In genomic region chr18:63150326-63150725, GRCh38 we compare ENCODE assay signal across 23 cellular contexts.
DNase-seq lines count a peak whose midpoint lies in the region; ATAC-seq, FAIRE-seq and TF ChIP-seq lines count a peak whose summit lies in the region.
"Had no signal": no experiment of that assay in that cellular context is flagged by ENCODE, and none has a peak within 500 bp of the region (broad histone marks: within the 10 kb centered on the region; RNA-seq: fewer than 3 reads in every experiment).

No MANE protein-coding gene starts in this region.

- no peak for DNase-seq in activated T-cell treated with anti-CD3 and anti-CD28 coated beads, Interleukin-2, amount 50 U/mL, for 72 hours
- DNase-seq in activated T-cell treated with anti-CD3 and anti-CD28 coated beads for 4 hours (no peak), small intestine (no peak), DMS 273 treated with DMSO at 0.1 percent for 48 hours (lab: John Stamatoyannopoulos, UW) (no peak)
- DNase-seq in activated naive CD8-positive, alpha-beta T cell treated with anti-CD3 and anti-CD28 coated beads for 36 hours, result no peak
- DNase-seq in CD8-positive, alpha-beta T cell, result no peak
- DNase-seq: ACHN; activated CD4-positive, CD25-positive, alpha-beta regulatory T cell; amygdala; C1 segment of cervical spinal cord; GDM1; HCEC 1CT; lower lobe of right lung; NCI-H1694; stimulated activated CD4-positive, alpha-beta T cell treated with anti-CD3 and anti-CD28 coated beads, Interleukin-2, amount 100 ng/mL, for 48 hours; stimulated activated naive CD8-positive, alpha-beta T cell treated with anti-CD3 and anti-CD28 coated beads, Interleukin-15, Interleukin-2, amounts not matched to agents 100 U/mL and 50 U/mL, for 24 hours; T1000; trophoblast cell had no signal

- H3K4me3 ChIP-seq in HEK293 (ENCODE audit: low read depth, low read length) (no peak overlapping the region), subcutaneous abdominal adipose tissue (ENCODE audit: low read depth in 1 of 5, low read length in 5 of 5) (no peak overlapping the region), small intestine (ENCODE audit: low read depth in 1 of 2, low read length in 2 of 2) (no peak overlapping the region)
- H3K4me3 ChIP-seq in CD8-positive, alpha-beta T cell (ENCODE audit: low read depth, low read length), result no peak overlapping the region
- H3K4me3 ChIP-seq: K562, lower lobe of right lung, smooth muscle cell had no signal

- H3K9ac ChIP-seq in subcutaneous abdominal adipose tissue (ENCODE audit: low read length in 5 of 5), result no peak overlapping the region

- ATAC-seq in activated T-cell treated with anti-CD3 and anti-CD28 coated beads, Interleukin-2, amount 50 U/mL, for 72 hours (replicated peaks in 1 of 2), result no peak
- no peak for ATAC-seq in CD8-positive, alpha-beta T cell
- ATAC-seq: K562, lower lobe of right lung had no signal

- H3K4me3 Mint-ChIP-seq in activated T-cell treated with anti-CD3 and anti-CD28 coated beads, Interleukin-2, amount 50 U/mL, for 72 hours, result peak overlapping the region in 1 of 2 donors; percentile 63
- H3K4me3 Mint-ChIP-seq in activated naive CD8-positive, alpha-beta T cell treated with anti-CD3 and anti-CD28 coated beads for 36 hours, result no peak overlapping the region
- no peak overlapping the region for H3K4me3 Mint-ChIP-seq in CD8-positive, alpha-beta T cell

- H3K27ac Mint-ChIP-seq in activated T-cell treated with anti-CD3 and anti-CD28 coated beads, Interleukin-2, amount 50 U/mL, for 72 hours, result peak overlapping the region; percentile 43
- peak overlapping the region; percentile 25 for H3K27ac Mint-ChIP-seq in activated naive CD8-positive, alpha-beta T cell treated with anti-CD3 and anti-CD28 coated beads for 36 hours
- no peak overlapping the region for H3K27ac Mint-ChIP-seq in CD8-positive, alpha-beta T cell

- H3K27me3 ChIP-seq in subcutaneous abdominal adipose tissue (ENCODE audit: control insufficient read depth in 5 of 5, insufficient read depth in 4 of 5, low read length in 5 of 5) (no peaks in the 10 kb centered on the region), small intestine (ENCODE audit: control insufficient read depth in 2 of 2, insufficient read depth in 2 of 2, low read length in 2 of 2) (no peaks in the 10 kb centered on the region)
- no peaks in the 10 kb centered on the region for H3K27me3 ChIP-seq in CD8-positive, alpha-beta T cell (ENCODE audit: insufficient read depth, low read length)

- H3K4me1 Mint-ChIP-seq in activated T-cell treated with anti-CD3 and anti-CD28 coated beads, Interleukin-2, amount 50 U/mL, for 72 hours (ENCODE audit: low read depth), result peaks cover 74% of the 10 kb centered on the region
- H3K4me1 Mint-ChIP-seq in activated naive CD8-positive, alpha-beta T cell treated with anti-CD3 and anti-CD28 coated beads for 36 hours, result peaks cover 65% of the 10 kb centered on the region
- H3K4me1 Mint-ChIP-seq in CD8-positive, alpha-beta T cell (ENCODE audit: low read depth), result peaks cover 60% of the 10 kb centered on the region

- no peaks in the 10 kb centered on the region for H3K36me3 ChIP-seq in HEK293 (ENCODE audit: control insufficient read depth in 2 of 2, insufficient read depth in 1 of 2, low read length in 2 of 2)
- no peaks in the 10 kb centered on the region for H3K36me3 ChIP-seq in subcutaneous abdominal adipose tissue (ENCODE audit: control insufficient read depth in 5 of 5, insufficient read depth in 5 of 5, low read length in 5 of 5)
- no peaks in the 10 kb centered on the region for H3K36me3 ChIP-seq in small intestine (ENCODE audit: control insufficient read depth in 2 of 2, insufficient read depth in 2 of 2, low read length in 2 of 2)
- H3K36me3 ChIP-seq in CD8-positive, alpha-beta T cell (ENCODE audit: insufficient read depth, low read length), result peaks cover 4% of the 10 kb centered on the region
- H3K36me3 ChIP-seq: lower lobe of right lung had no signal

- no peak for FAIRE-seq in small intestine (lab: Jason Lieb, UNC)
- FAIRE-seq: endometrium, K562 had no signal

- no peaks in the 10 kb centered on the region for H3K9me3 Mint-ChIP-seq in activated T-cell treated with anti-CD3 and anti-CD28 coated beads, Interleukin-2, amount 50 U/mL, for 72 hours
- no peaks in the 10 kb centered on the region for H3K9me3 Mint-ChIP-seq in activated naive CD8-positive, alpha-beta T cell treated with anti-CD3 and anti-CD28 coated beads for 36 hours
- H3K9me3 Mint-ChIP-seq in CD8-positive, alpha-beta T cell, result no peaks in the 10 kb centered on the region

- no peaks in the 10 kb centered on the region for H3K27me3 Mint-ChIP-seq in activated T-cell treated with anti-CD3 and anti-CD28 coated beads, Interleukin-2, amount 50 U/mL, for 72 hours (ENCODE audit: low read depth)
- no peaks in the 10 kb centered on the region for H3K27me3 Mint-ChIP-seq in activated naive CD8-positive, alpha-beta T cell treated with anti-CD3 and anti-CD28 coated beads for 36 hours
- H3K27me3 Mint-ChIP-seq in CD8-positive, alpha-beta T cell (ENCODE audit: low read depth), result no peaks in the 10 kb centered on the region

- WGBS in small intestine, 3 donors, result 81 to 84% (median 82%) methylated on average over 8 of the region's 8 CpGs

- H3K9me3 ChIP-seq in HEK293 (ENCODE audit: control insufficient read depth, insufficient read depth, low read depth, low read length), result no peaks in the 10 kb centered on the region
- H3K9me3 ChIP-seq in subcutaneous abdominal adipose tissue (ENCODE audit: control insufficient read depth in 5 of 5, low read length in 5 of 5), result no peaks in the 10 kb centered on the region
- H3K9me3 ChIP-seq in small intestine (ENCODE audit: control insufficient read depth, low read depth), result no peaks in the 10 kb centered on the region
- no peaks in the 10 kb centered on the region for H3K9me3 ChIP-seq in CD8-positive, alpha-beta T cell (ENCODE audit: low read length)
- H3K9me3 ChIP-seq: lower lobe of right lung had no signal

- TF ChIP-seq CTCF in HEK293 (tag by site-specific recombination; IDR thresholded peaks at IDR 0.05), result no peak
- TF ChIP-seq CTCF in CD8-positive, alpha-beta T cell (IDR thresholded peaks at IDR 0.05), result no peak

- no peak overlapping the region for H3K27ac ChIP-seq in HEK293 (ENCODE audit: extremely low read depth, low read depth, low read length)
- peak overlapping the region; percentile 43 for H3K27ac ChIP-seq in subcutaneous abdominal adipose tissue (ENCODE audit: low read depth, low read length)
- H3K27ac ChIP-seq in small intestine (ENCODE audit: low read depth in 1 of 2, low read length in 1 of 2), result no peak overlapping the region
- H3K27ac ChIP-seq in CD8-positive, alpha-beta T cell (ENCODE audit: low read depth, low read length), result no peak overlapping the region
- H3K27ac ChIP-seq: lower lobe of right lung had no signal

- POLR2A ChIA-PET in HEK293 (lab: Yijun Ruan, JAX), result no interaction called here
- POLR2A ChIA-PET in CD8-positive, alpha-beta T cell (lab: Charles Lee), result no interaction called here

- H3K4me1 ChIP-seq in HEK293 (ENCODE audit: control insufficient read depth, insufficient read depth, low read length) (no peaks in the 10 kb centered on the region), subcutaneous abdominal adipose tissue (ENCODE audit: control insufficient read depth in 5 of 5, insufficient read depth in 5 of 5, low read length in 5 of 5) (peaks cover 0 to 45% (median 39%) of the 10 kb centered on the region in 5 donors), small intestine (ENCODE audit: control insufficient read depth in 2 of 2, insufficient read depth in 1 of 2, low read depth in 1 of 2, low read length in 1 of 2) (peaks cover 0 to 3% of the 10 kb centered on the region in 2 donors)
- H3K4me1 ChIP-seq in CD8-positive, alpha-beta T cell (ENCODE audit: insufficient read depth, low read length), result peaks cover 45% of the 10 kb centered on the region

- CTCF ChIA-PET in HEK293 (lab: Yijun Ruan, JAX), result interaction anchor here (1.0 kb wide), 1 partner anchor 168 kb away, joined by 3 read pairs; no protein-coding TSS in a partner anchor
- CTCF ChIA-PET in CD8-positive, alpha-beta T cell (lab: Charles Lee), result interaction anchor here (2.0 to 9.0 kb wide), 4 partner anchors 18 to 172 kb away, joined by 5 to 70 read pairs (median 14); partner anchors contain the start of gene BCL2

- peaks cover 5 to 19% of the 10 kb centered on the region in 2 donors for H3K36me3 Mint-ChIP-seq in activated T-cell treated with anti-CD3 and anti-CD28 coated beads, Interleukin-2, amount 50 U/mL, for 72 hours (ENCODE audit: insufficient read depth in 2 of 2)
- peaks cover 39% of the 10 kb centered on the region for H3K36me3 Mint-ChIP-seq in activated naive CD8-positive, alpha-beta T cell treated with anti-CD3 and anti-CD28 coated beads for 36 hours
- H3K36me3 Mint-ChIP-seq in CD8-positive, alpha-beta T cell, result peaks cover 26% of the 10 kb centered on the region

- intact Hi-C loops in CD8-positive, alpha-beta T cell (cut with DNase I, micrococcal nuclease), result no loop called here

TF ChIP-seq in HEK293, 187 proteins besides CTCF, POLR2A, EP300 and RAD21:
- TF ChIP-seq PRDM1 (tag by site-specific recombination; IDR thresholded peaks at IDR 0.05), result peak; percentile 62
- TF ChIP-seq SCRT1 (tag by site-specific recombination; IDR thresholded peaks at IDR 0.05; ENCODE audit: borderline replicate concordance), result no peak
